Comparison of ENCODE assay signal across 9 cellular contexts in the genomic region with DNA sequence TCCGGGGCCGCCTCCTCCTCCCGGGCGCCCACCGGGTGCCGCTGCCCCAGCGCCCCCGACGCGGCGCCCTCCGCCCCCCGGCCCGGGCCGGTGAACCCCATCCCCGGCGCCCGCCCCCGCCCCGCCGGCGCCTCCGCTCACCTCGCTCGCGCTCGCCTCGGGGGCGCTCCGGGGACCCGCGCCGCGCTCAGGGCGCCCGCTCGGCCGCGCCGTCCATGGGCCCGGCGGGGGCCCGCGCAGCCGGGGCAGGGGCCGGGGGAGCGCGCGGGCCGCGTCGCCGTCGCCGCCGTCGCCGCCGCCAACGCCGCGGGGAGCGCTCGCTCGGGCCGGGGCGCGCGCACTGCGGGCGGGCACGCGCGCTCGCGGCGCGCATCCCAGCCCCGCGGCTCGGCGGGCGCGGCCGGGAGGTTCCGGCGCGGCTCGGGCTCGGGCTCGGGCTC. TPM values are rescaled to one million over a fixed set of nuclear protein-coding genes. Genes with fewer than 3 reads are reported as not detected.
DNase-seq lines count a peak whose midpoint lies in the region; ATAC-seq, FAIRE-seq and TF ChIP-seq lines count a peak whose summit lies in the region.
"Had no signal": no experiment of that assay in that cellular context is flagged by ENCODE, and none has a peak within 500 bp of the region (broad histone marks: within the 10 kb centered on the region; RNA-seq: fewer than 3 reads in every experiment).

No MANE protein-coding gene starts in this region.

- peak overlapping the region; percentile 28 for H3K4me3 ChIP-seq in K562
- H3K4me3 ChIP-seq in mesenchymal stem cell (ENCODE audit: insufficient read depth in 1 of 2, low read depth in 1 of 2, low read length in 2 of 2) = peak overlapping the region in 1 of 2 experiments; percentile 70
- peak overlapping the region; percentile 58 to 76 (median 66) for H3K4me3 ChIP-seq in upper lobe of left lung
- H3K4me3 ChIP-seq in PC-9 = no peak overlapping the region; the same call in 1 of the 2 replicates
- H3K4me3 ChIP-seq: GM12878 had no signal

- intact Hi-C loops in K562 (cut with micrococcal nuclease) (loop anchor here (5.0 to 10.0 kb wide), 3 partner anchors 117 to 457 kb away; no protein-coding TSS in a partner anchor), PC-9 (cut with micrococcal nuclease; ENCODE audit: unreplicated experiment) (no loop called here)

- peaks cover 3% of the 10 kb centered on the region for H3K9me1 ChIP-seq in K562 (ENCODE audit: control insufficient read depth, insufficient read depth, low read length)

- H3K36me3 ChIP-seq in K562 (ENCODE audit: control insufficient read depth, insufficient read depth, low read length) (no peaks in the 10 kb centered on the region), mesenchymal stem cell (ENCODE audit: control insufficient read depth in 1 of 2, insufficient read depth in 2 of 2, low read depth in 1 of 2, low read length in 2 of 2) (peaks cover 0 to 19% of the 10 kb centered on the region in 2 experiments), upper lobe of left lung (no peaks in the 10 kb centered on the region), PC-9 (ENCODE audit: low read depth) (no peaks in the 10 kb centered on the region)

- DNase-seq in activated effector memory CD4-positive, alpha-beta T cell treated with anti-CD3 and anti-CD28 coated beads, Interleukin-2, amount 50 U/mL, for 16 hours = peak; percentile 62
- no peak for DNase-seq in activated effector memory CD4-positive, alpha-beta T cell treated with Interleukin-2 at 50 U/mL for 16 hours
- DNase-seq in K562 (ENCODE audit: extremely low read depth in 1 of 4, low spot score in 3 of 4) (no peak), mesenchymal stem cell (no peak), upper lobe of left lung (no peak), NCI-H1417 treated with DMSO at 0.1 percent for 48 hours (lab: John Stamatoyannopoulos, UW) (no peak), PC-9 (no peak)

- CTCF ChIA-PET in K562 (lab: Yijun Ruan, JAX; ENCODE audit: low intra/inter-chr PET ratio) = interaction anchor here (0.7 kb wide), 1 partner anchor 370 kb away, joined by 4 read pairs; no protein-coding TSS in a partner anchor
- CTCF ChIA-PET in PC-9 (lab: Charles Lee) = interaction anchor here (0.5 kb wide), 1 partner anchor 420 kb away, joined by 3 read pairs; no protein-coding TSS in a partner anchor

- BruUV-seq in K562 (replicated peaks; lab: Mats Ljungman, UMichigan) (no TSS peak), PC-9 (replicated peaks; lab: Mats Ljungman, UMichigan) (no TSS peak)

- H3K4me1 ChIP-seq in K562 (replicated peaks in 1 of 2; ENCODE audit: control insufficient read depth in 2 of 2, insufficient read depth in 2 of 2, low read length in 2 of 2) (peaks cover 0 to 46% of the 10 kb centered on the region in 2 experiments; a peak in 3 of 5 replicates), mesenchymal stem cell (ENCODE audit: control insufficient read depth, insufficient read depth, low read depth, low read length) (peaks cover 41% of the 10 kb centered on the region), upper lobe of left lung (peaks cover 30 to 58% (median 36%) of the 10 kb centered on the region in 4 donors), PC-9 (replicated peaks; ENCODE audit: insufficient read depth) (no peaks in the 10 kb centered on the region; the same call in 1 of the 2 replicates)

- no peak overlapping the region for H4K8ac ChIP-seq in mesenchymal stem cell (ENCODE audit: low read length)

- POLR2A ChIA-PET in K562 (lab: Yijun Ruan, JAX) = interaction anchor here (0.7 to 1.0 kb wide), 2 partner anchors 21 to 291 kb away, joined by 3 read pairs; no protein-coding TSS in a partner anchor
- POLR2A ChIA-PET in PC-9 (lab: Charles Lee; ENCODE audit: unreplicated experiment) = no interaction called here

- WGBS in K562 (ENCODE audit: insufficient coverage, low coverage, missing lambda C conversion rate) = under 1% methylated on average over 16 of the region's 91 CpGs
- WGBS in mesenchymal stem cell = 1% methylated on average over 29 of the region's 91 CpGs
- 0 to 1% methylated on average over 2 to 32 of the region's 91 CpGs for WGBS in upper lobe of left lung, 2 donors

- H2BK15ac ChIP-seq in mesenchymal stem cell (ENCODE audit: low read depth, poor library complexity, severe bottlenecking) = no peak overlapping the region

- FAIRE-seq in K562 (lab: Jason Lieb, UNC) = no peak
- FAIRE-seq: GM12878 had no signal

- no peak overlapping the region for H2BK12ac ChIP-seq in mesenchymal stem cell (ENCODE audit: low read length in 2 of 2)

- H3K27me3 ChIP-seq in K562 (ENCODE audit: control insufficient read depth in 2 of 2, insufficient read depth in 2 of 2, low read length in 2 of 2) (peaks cover 0 to 18% of the 10 kb centered on the region in 2 experiments; a peak in 3 of 5 replicates), mesenchymal stem cell (ENCODE audit: control insufficient read depth in 1 of 2, insufficient read depth in 1 of 2, low read length in 2 of 2) (peaks cover 26 to 69% of the 10 kb centered on the region in 2 experiments), upper lobe of left lung (peaks cover 0 to 20% (median 6%) of the 10 kb centered on the region in 4 donors), PC-9 (ENCODE audit: insufficient read depth, low read depth) (peaks cover 8% of the 10 kb centered on the region)

- no peaks in the 10 kb centered on the region for H3K9me2 ChIP-seq in PC-9 (ENCODE audit: insufficient read depth)

- H3F3A ChIP-seq in PC-9 (ENCODE audit: insufficient read depth, low read depth) = peaks cover 6% of the 10 kb centered on the region; the same call in 1 of the 2 replicates

- H4K20me1 ChIP-seq in K562 (replicated peaks; ENCODE audit: control insufficient read depth, insufficient read depth, low read length) = peaks cover 35% of the 10 kb centered on the region
- no peaks in the 10 kb centered on the region for H4K20me1 ChIP-seq in PC-9 (ENCODE audit: insufficient read depth)

- TF ChIP-seq POLR2A in K562 (conservative IDR thresholded peaks at IDR 0.05) = no peak
- no peak for TF ChIP-seq POLR2A in upper lobe of left lung (IDR thresholded peaks at IDR 0.05)
- TF ChIP-seq POLR2A in GM18505 (IDR thresholded peaks at IDR 0.05; ENCODE audit: borderline replicate concordance, extremely low read depth, insufficient read depth, insufficient read length) = no peak

- H3K14ac ChIP-seq in mesenchymal stem cell (ENCODE audit: low read length in 2 of 2) = no peak overlapping the region

- peak overlapping the region; percentile 43 for H2BK120ac ChIP-seq in mesenchymal stem cell (ENCODE audit: low read depth, low read length)

- H3K27ac ChIP-seq in K562 (ENCODE audit: extremely low read depth, low read depth, low read length) (no peak overlapping the region), mesenchymal stem cell (ENCODE audit: low read length, poor library complexity, severe bottlenecking) (no peak overlapping the region), upper lobe of left lung (peak overlapping the region; percentile 58 to 80 (median 72)), PC-9 (no peak overlapping the region)

- H3K79me2 ChIP-seq in K562 (ENCODE audit: control insufficient read depth, insufficient read depth, low read length) = no peaks in the 10 kb centered on the region
- no peaks in the 10 kb centered on the region for H3K79me2 ChIP-seq in PC-9 (ENCODE audit: low read depth)

- peak overlapping the region; percentile 34 to 74; a peak in 3 of 4 replicates for H3K9ac ChIP-seq in K562 (ENCODE audit: insufficient read depth in 1 of 2, low read depth in 2 of 2, low read length in 2 of 2)
- H3K9ac ChIP-seq in mesenchymal stem cell (ENCODE audit: low read length) = no peak overlapping the region

- TF ChIP-seq RAD21 in K562 (CRISPR knock-in tag; conservative IDR thresholded peaks at IDR 0.05 in 1 of 2, IDR thresholded peaks at IDR 0.05 in 1 of 2) = no peak

- H3K4ac ChIP-seq in mesenchymal stem cell (ENCODE audit: low read depth in 1 of 2, low read length in 2 of 2) = no peak overlapping the region

- H3K23ac ChIP-seq in mesenchymal stem cell (ENCODE audit: low read length in 2 of 2) = no peak overlapping the region

- H2AFZ ChIP-seq in K562 (ENCODE audit: low read depth, low read length) (no peak overlapping the region), mesenchymal stem cell (ENCODE audit: low read depth, low read length) (no peak overlapping the region), PC-9 (no peak overlapping the region)

- H3K4me2 ChIP-seq in K562 (ENCODE audit: insufficient read depth, low read length) (no peak overlapping the region), mesenchymal stem cell (ENCODE audit: low read length, poor library complexity, severe bottlenecking) (peak overlapping the region; percentile 82), PC-9 (no peak overlapping the region)

- H2BK5ac ChIP-seq in mesenchymal stem cell (ENCODE audit: low read depth, low read length, poor library complexity, severe bottlenecking) = no peak overlapping the region

- H3K9me3 ChIP-seq in K562 (replicated peaks; ENCODE audit: control insufficient read depth, insufficient read depth, low read depth, low read length) (no peaks in the 10 kb centered on the region), mesenchymal stem cell (ENCODE audit: control insufficient read depth, low read length) (no peaks in the 10 kb centered on the region), upper lobe of left lung (no peaks in the 10 kb centered on the region), PC-9 (ENCODE audit: insufficient read depth, low read depth) (no peaks in the 10 kb centered on the region)

- ATAC-seq in K562 (no peak), upper lobe of left lung (ENCODE audit: low FRiP score in 2 of 2) (no peak), GM18505 (IDR thresholded peaks at IDR 0.05; ENCODE audit: unreplicated experiment) (no peak)

- H4K91ac ChIP-seq in mesenchymal stem cell (ENCODE audit: low read length) = no peak overlapping the region

- no peak overlapping the region for H2AK5ac ChIP-seq in mesenchymal stem cell (ENCODE audit: low read length, severe bottlenecking)

- TF ChIP-seq CTCF in K562 (IDR thresholded peaks at IDR 0.05 in 2 of 3, conservative IDR thresholded peaks at IDR 0.05 in 1 of 3; ENCODE audit: insufficient read depth in 2 of 3, low read depth in 1 of 3, low read length in 3 of 3) = no peak
- no peak for TF ChIP-seq CTCF in upper lobe of left lung (IDR thresholded peaks at IDR 0.05)
- TF ChIP-seq CTCF in PC-9 (conservative IDR thresholded peaks at IDR 0.05) = no peak

- no peak for TF ChIP-seq EP300 in K562 (IDR thresholded peaks at IDR 0.05; ENCODE audit: low read length)
- no peak for TF ChIP-seq EP300 in upper lobe of left lung (IDR thresholded peaks at IDR 0.05)

- peaks cover 14% of the 10 kb centered on the region for H3K79me1 ChIP-seq in mesenchymal stem cell (replicated peaks; ENCODE audit: low read length, poor library complexity, severe bottlenecking)

- in situ Hi-C loops in K562 (cut with MboI) = no loop called here

- no peak overlapping the region for H3K18ac ChIP-seq in mesenchymal stem cell (ENCODE audit: low read depth in 1 of 2, low read length in 2 of 2)

RNA-seq across cellular contexts. Expression of a gene that starts 0.3 kb away (rescaled TPM):
- total RNA-seq in K562 (2011; cell fraction: chromatin; rRNA removed; ENCODE audit: low replicate concordance) = 2.6 and 6.2 TPM in 2 replicates
- 1.4 and 3.5 TPM in 2 replicates for total RNA-seq in K562 (2011; cell fraction: nucleolus; rRNA removed)
- total RNA-seq in K562 (2011; cell fraction: nucleoplasm; rRNA removed) = 2.0 and 5.0 TPM in 2 replicates
- total RNA-seq in K562 (2014; rRNA removed) (0.18 and 0.29 TPM in 2 replicates), K562 (2014; rRNA removed; fragmentation: Illumina TruSeq; extraction: Trizol) (0.22 and 0.33 TPM in 2 replicates), K562 (2015; rRNA removed; fragmentation: Illumina TruSeq; extraction: Trizol) (0.14 TPM in 1 of 2 replicates, not detected in the other), K562 (2021) (0.83 and 2.0 TPM in 2 replicates), upper lobe of left lung (10 to 100 TPM in 5 of 6 donors, 1 to 10 TPM in 1; 5.2 to 19.3 (median 13.5) TPM), PC-9 (2021) (2.6 and 4.2 TPM in 2 replicates)
- polyA plus RNA-seq in K562 (2011; rRNA removed) (2.0 and 4.4 TPM in 2 replicates), K562 (2014; fragmentation: Illumina TruSeq; extraction: Trizol) (0.86 and 1.7 TPM in 2 replicates), K562 (2014; fragmentation: Nextera tagmentation; extraction: Ambion mirVana) (not detected), K562 (2014; rRNA removed) (0.50 and 1.0 TPM in 2 replicates)
- polyA plus RNA-seq in K562 (2011; cell fraction: cytosol; rRNA removed) = 1.8 and 2.8 TPM in 2 replicates
- polyA plus RNA-seq in K562 (2011; cell fraction: nucleus; rRNA removed) = 3.9 and 5.9 TPM in 2 replicates
- polyA plus RNA-seq in K562 (2012) = 1.7 and 1.8 TPM in 2 replicates
- polyA minus RNA-seq in K562 (2011; rRNA and poly(A)+ RNA removed) = 0.81 and 1.4 TPM in 2 replicates
- polyA minus RNA-seq in K562 (2011; cell fraction: cytosol; rRNA and poly(A)+ RNA removed) = 2.7 and 4.1 TPM in 2 replicates
- 0.78 and 1.1 TPM in 2 replicates for polyA minus RNA-seq in K562 (2011; cell fraction: nucleus; rRNA and poly(A)+ RNA removed)
- 6.2 TPM for polyA plus RNA-seq in mesenchymal stem cell (2013, experiment 1 of 2)
- 5.8 TPM for polyA plus RNA-seq in mesenchymal stem cell (2013, experiment 2 of 2)

RNA-seq across cellular contexts. Expression of a gene that starts 13.3 kb away (rescaled TPM):
- total RNA-seq in K562 (2011; cell fraction: chromatin; rRNA removed; ENCODE audit: low replicate concordance) = not detected in 2 replicates
- not detected in 2 replicates for total RNA-seq in K562 (2011; cell fraction: nucleolus; rRNA removed)
- total RNA-seq in K562 (2011; cell fraction: nucleoplasm; rRNA removed) = not detected in 2 replicates
- not detected in 2 replicates for total RNA-seq in K562 (2014; rRNA removed)
- total RNA-seq in K562 (2014; rRNA removed; fragmentation: Illumina TruSeq; extraction: Trizol) = not detected in 2 replicates
- not detected in 2 replicates for total RNA-seq in K562 (2015; rRNA removed; fragmentation: Illumina TruSeq; extraction: Trizol)
- not detected in 2 replicates for total RNA-seq in K562 (2021)
- polyA plus RNA-seq in K562 (2011; rRNA removed) = not detected in 2 replicates
- not detected in 2 replicates for polyA plus RNA-seq in K562 (2011; cell fraction: cytosol; rRNA removed)
- not detected in 2 replicates for polyA plus RNA-seq in K562 (2011; cell fraction: nucleus; rRNA removed)
- not detected in 2 replicates for polyA plus RNA-seq in K562 (2012)
- polyA plus RNA-seq in K562 (2014; fragmentation: Illumina TruSeq; extraction: Trizol) = not detected in 2 replicates
- polyA plus RNA-seq in K562 (2014; fragmentation: Nextera tagmentation; extraction: Ambion mirVana) = not detected
- polyA plus RNA-seq in K562 (2014; rRNA removed) = not detected in 2 replicates
- polyA minus RNA-seq in K562 (2011; rRNA and poly(A)+ RNA removed) = not detected in 2 replicates
- not detected in 2 replicates for polyA minus RNA-seq in K562 (2011; cell fraction: cytosol; rRNA and poly(A)+ RNA removed)
- polyA minus RNA-seq in K562 (2011; cell fraction: nucleus; rRNA and poly(A)+ RNA removed) = not detected in 2 replicates
- not detected for polyA plus RNA-seq in mesenchymal stem cell (2013, experiment 1 of 2)
- polyA plus RNA-seq in mesenchymal stem cell (2013, experiment 2 of 2) = not detected
- total RNA-seq in upper lobe of left lung = not detected
- total RNA-seq in PC-9 (2021) = not detected in 2 replicates
- total RNA-seq: GM12878 had no signal
- polyA plus RNA-seq: GM12878 had no signal

RNA-seq across cellular contexts. Expression of a gene that starts 26.3 kb away (rescaled TPM):
- total RNA-seq in K562 (2011; cell fraction: chromatin; rRNA removed; ENCODE audit: low replicate concordance) = not detected in 2 replicates
- total RNA-seq in K562 (2011; cell fraction: nucleolus; rRNA removed) = not detected in 2 replicates
- total RNA-seq in K562 (2011; cell fraction: nucleoplasm; rRNA removed) = not detected in 2 replicates
- not detected in 2 replicates for total RNA-seq in K562 (2014; rRNA removed)
- not detected in 2 replicates for total RNA-seq in K562 (2014; rRNA removed; fragmentation: Illumina TruSeq; extraction: Trizol)
- total RNA-seq in K562 (2015; rRNA removed; fragmentation: Illumina TruSeq; extraction: Trizol) = not detected in 2 replicates
- not detected in 2 replicates for total RNA-seq in K562 (2021)
- not detected in 2 replicates for polyA plus RNA-seq in K562 (2011; rRNA removed)
- not detected in 2 replicates for polyA plus RNA-seq in K562 (2011; cell fraction: cytosol; rRNA removed)
- polyA plus RNA-seq in K562 (2011; cell fraction: nucleus; rRNA removed) = not detected in 2 replicates
- polyA plus RNA-seq in K562 (2012) = not detected in 2 replicates
- polyA plus RNA-seq in K562 (2014; fragmentation: Illumina TruSeq; extraction: Trizol) = not detected in 2 replicates
- not detected for polyA plus RNA-seq in K562 (2014; fragmentation: Nextera tagmentation; extraction: Ambion mirVana)
- not detected in 2 replicates for polyA plus RNA-seq in K562 (2014; rRNA removed)
- polyA minus RNA-seq in K562 (2011; rRNA and poly(A)+ RNA removed) = not detected in 2 replicates
- polyA minus RNA-seq in K562 (2011; cell fraction: cytosol; rRNA and poly(A)+ RNA removed) = not detected in 2 replicates
- polyA minus RNA-seq in K562 (2011; cell fraction: nucleus; rRNA and poly(A)+ RNA removed) = not detected in 2 replicates
- polyA plus RNA-seq in mesenchymal stem cell (2013, experiment 1 of 2) = not detected
- polyA plus RNA-seq in mesenchymal stem cell (2013, experiment 2 of 2) = not detected
- total RNA-seq in upper lobe of left lung = not detected
- not detected in 2 replicates for total RNA-seq in PC-9 (2021)
- total RNA-seq: GM12878 had no signal
- polyA plus RNA-seq: GM12878 had no signal

RNA-seq across cellular contexts. Expression of a gene that starts 36.5 kb away (rescaled TPM):
- total RNA-seq in K562 (2011; cell fraction: chromatin; rRNA removed; ENCODE audit: low replicate concordance) = not detected in 2 replicates
- not detected in 2 replicates for total RNA-seq in K562 (2011; cell fraction: nucleolus; rRNA removed)
- not detected in 2 replicates for total RNA-seq in K562 (2011; cell fraction: nucleoplasm; rRNA removed)
- total RNA-seq in K562 (2014; rRNA removed) (not detected in 2 replicates), K562 (2014; rRNA removed; fragmentation: Illumina TruSeq; extraction: Trizol) (not detected in 2 replicates), K562 (2015; rRNA removed; fragmentation: Illumina TruSeq; extraction: Trizol) (not detected in 2 replicates), K562 (2021) (not detected in 2 replicates), upper lobe of left lung (not detected), PC-9 (2021) (not detected in 2 replicates)
- polyA plus RNA-seq in K562 (2011; rRNA removed) (not detected in 2 replicates), K562 (2014; fragmentation: Illumina TruSeq; extraction: Trizol) (not detected in 2 replicates), K562 (2014; fragmentation: Nextera tagmentation; extraction: Ambion mirVana) (not detected), K562 (2014; rRNA removed) (not detected in 2 replicates)
- polyA plus RNA-seq in K562 (2011; cell fraction: cytosol; rRNA removed) = not detected in 2 replicates
- not detected in 2 replicates for polyA plus RNA-seq in K562 (2011; cell fraction: nucleus; rRNA removed)
- polyA plus RNA-seq in K562 (2012) = not detected in 2 replicates
- not detected in 2 replicates for polyA minus RNA-seq in K562 (2011; rRNA and poly(A)+ RNA removed)
- polyA minus RNA-seq in K562 (2011; cell fraction: cytosol; rRNA and poly(A)+ RNA removed) = not detected in 2 replicates
- polyA minus RNA-seq in K562 (2011; cell fraction: nucleus; rRNA and poly(A)+ RNA removed) = not detected in 2 replicates
- not detected for polyA plus RNA-seq in mesenchymal stem cell (2013, experiment 1 of 2)
- polyA plus RNA-seq in mesenchymal stem cell (2013, experiment 2 of 2) = not detected
- total RNA-seq: GM12878 had no signal
- polyA plus RNA-seq: GM12878 had no signal

RNA-seq across cellular contexts. Expression of a gene that starts 50.2 kb away (rescaled TPM):
- total RNA-seq in K562 (2011; cell fraction: chromatin; rRNA removed; ENCODE audit: low replicate concordance) = not detected in 2 replicates
- not detected in 2 replicates for total RNA-seq in K562 (2011; cell fraction: nucleolus; rRNA removed)
- total RNA-seq in K562 (2011; cell fraction: nucleoplasm; rRNA removed) = not detected in 2 replicates
- total RNA-seq in K562 (2014; rRNA removed) (not detected in 2 replicates), K562 (2014; rRNA removed; fragmentation: Illumina TruSeq; extraction: Trizol) (not detected in 2 replicates), K562 (2015; rRNA removed; fragmentation: Illumina TruSeq; extraction: Trizol) (not detected in 2 replicates), K562 (2021) (not detected in 2 replicates), upper lobe of left lung (not detected), PC-9 (2021) (not detected in 2 replicates)
- polyA plus RNA-seq in K562 (2011; rRNA removed) (not detected in 2 replicates), K562 (2014; fragmentation: Illumina TruSeq; extraction: Trizol) (not detected in 2 replicates), K562 (2014; fragmentation: Nextera tagmentation; extraction: Ambion mirVana) (not detected), K562 (2014; rRNA removed) (not detected in 2 replicates)
- polyA plus RNA-seq in K562 (2011; cell fraction: cytosol; rRNA removed) = not detected in 2 replicates
- not detected in 2 replicates for polyA plus RNA-seq in K562 (2011; cell fraction: nucleus; rRNA removed)
- not detected in 2 replicates for polyA plus RNA-seq in K562 (2012)
- polyA minus RNA-seq in K562 (2011; rRNA and poly(A)+ RNA removed) = not detected in 2 replicates
- not detected in 2 replicates for polyA minus RNA-seq in K562 (2011; cell fraction: cytosol; rRNA and poly(A)+ RNA removed)
- not detected in 2 replicates for polyA minus RNA-seq in K562 (2011; cell fraction: nucleus; rRNA and poly(A)+ RNA removed)
- polyA plus RNA-seq in mesenchymal stem cell (2013, experiment 1 of 2) = not detected
- polyA plus RNA-seq in mesenchymal stem cell (2013, experiment 2 of 2) = not detected
- total RNA-seq: GM12878 had no signal
- polyA plus RNA-seq: GM12878 had no signal

Comparison
In these comparisons a context has a peak if more than half of its experiments do, and no peak if none do; other contexts are left out.
1. H3K27ac ChIP-seq: peak in upper lobe of left lung (4 of 4); none in K562 (single experiment), mesenchymal stem cell (single experiment) and PC-9 (single experiment).